ENCODE assay signal across 8 cellular contexts in genomic region chr12:89880695-89881350, GRCh38.
DNase-seq lines count a peak whose midpoint lies in the region; ATAC-seq, FAIRE-seq and TF ChIP-seq lines count a peak whose summit lies in the region.

No MANE protein-coding gene starts in this region.

- no peak for TF ChIP-seq EP300 in sigmoid colon (IDR thresholded peaks at IDR 0.05)

- DNase-seq in NOMO-1 (lab: John Stamatoyannopoulos, UW; ENCODE audit: unreplicated experiment in 2 of 2) (peak; percentile 83 to 89), RCC 7860 (ENCODE audit: low spot score) (no peak), KBM-7 (no peak), AML-193 (lab: John Stamatoyannopoulos, UW) (no peak), sigmoid colon (no peak)

- no peak overlapping the region for H3K4me3 Mint-ChIP-seq in dendritic cell treated with granulocyte-macrophage colony-stimulating factor and Interleukin-4, amounts not matched to agents 40 ng/mL and 50 ng/mL, for 4 days

- intact Hi-C loops in dendritic cell treated with granulocyte-macrophage colony-stimulating factor and Interleukin-4, amounts not matched to agents 40 ng/mL and 50 ng/mL, for 4 days (cut with micrococcal nuclease): loop anchor here (2.0 kb wide), 1 partner anchor 16 kb away; no protein-coding TSS in a partner anchor
- intact Hi-C loops in sigmoid colon (cut with DNase I): no loop called here

- H3K36me3 ChIP-seq in HEK293 (ENCODE audit: control insufficient read depth in 2 of 2, insufficient read depth in 1 of 2, low read length in 2 of 2) (no peaks in the 10 kb centered on the region), sigmoid colon (no peaks in the 10 kb centered on the region)

- H3K27me3 ChIP-seq in sigmoid colon: no peaks in the 10 kb centered on the region

- no peak for FAIRE-seq in RCC 7860 (lab: Jason Lieb, UNC)

- POLR2A ChIA-PET in HEK293 (lab: Yijun Ruan, JAX): no interaction called here

- H3K4me3 ChIP-seq in HEK293 (ENCODE audit: low read depth, low read length): no peak overlapping the region
- no peak overlapping the region for H3K4me3 ChIP-seq in sigmoid colon

- no peaks in the 10 kb centered on the region for H3K27me3 Mint-ChIP-seq in dendritic cell treated with granulocyte-macrophage colony-stimulating factor and Interleukin-4, amounts not matched to agents 40 ng/mL and 50 ng/mL, for 4 days

- no peaks in the 10 kb centered on the region for H3K9me3 Mint-ChIP-seq in dendritic cell treated with granulocyte-macrophage colony-stimulating factor and Interleukin-4, amounts not matched to agents 40 ng/mL and 50 ng/mL, for 4 days

- H3K36me3 Mint-ChIP-seq in dendritic cell treated with granulocyte-macrophage colony-stimulating factor and Interleukin-4, amounts not matched to agents 40 ng/mL and 50 ng/mL, for 4 days (ENCODE audit: low read depth): no peaks in the 10 kb centered on the region

- WGBS in sigmoid colon, 2 donors: 36 to 69% methylated on average over 4 of the region's 4 CpGs

- H3K4me1 ChIP-seq in HEK293 (ENCODE audit: control insufficient read depth, insufficient read depth, low read length) (peaks cover 21% of the 10 kb centered on the region), sigmoid colon (no peaks in the 10 kb centered on the region)

- H3K27ac Mint-ChIP-seq in dendritic cell treated with granulocyte-macrophage colony-stimulating factor and Interleukin-4, amounts not matched to agents 40 ng/mL and 50 ng/mL, for 4 days: peak overlapping the region; percentile 74

- ATAC-seq in GM18519 (IDR thresholded peaks at IDR 0.05; ENCODE audit: low FRiP score, unreplicated experiment): peak; percentile 88

- in situ Hi-C loops in KBM-7 (cut with MboI; ENCODE audit: low pct_unique_long_range_greater_than_20kb, low sequenced_read_pairs): no loop called here

- no peak overlapping the region; the same call in 1 of the 2 replicates for H3K27ac ChIP-seq in HEK293 (ENCODE audit: extremely low read depth, low read depth, low read length)
- H3K27ac ChIP-seq in sigmoid colon: no peak overlapping the region

- CTCF ChIA-PET in HEK293 (lab: Yijun Ruan, JAX): interaction anchor here (0.5 to 1.0 kb wide), 2 partner anchors 22 to 272 kb away, joined by 3 to 6 read pairs; no protein-coding TSS in a partner anchor

- peaks cover 31% of the 10 kb centered on the region for H3K4me1 Mint-ChIP-seq in dendritic cell treated with granulocyte-macrophage colony-stimulating factor and Interleukin-4, amounts not matched to agents 40 ng/mL and 50 ng/mL, for 4 days (ENCODE audit: low read depth)

- no peak for TF ChIP-seq POLR2A in sigmoid colon (IDR thresholded peaks at IDR 0.05)

- H3K9me3 ChIP-seq in HEK293 (ENCODE audit: control insufficient read depth, insufficient read depth, low read depth, low read length) (no peaks in the 10 kb centered on the region), sigmoid colon (no peaks in the 10 kb centered on the region)

- TF ChIP-seq CTCF in HEK293 (tag by site-specific recombination; IDR thresholded peaks at IDR 0.05) (no peak), sigmoid colon (IDR thresholded peaks at IDR 0.05) (no peak)

TF ChIP-seq in HEK293, 187 proteins besides CTCF, POLR2A, EP300 and RAD21:
- TF ChIP-seq ZNF558 (tag by site-specific recombination; IDR thresholded peaks at IDR 0.05) (no peak), ZNF704 (tag by site-specific recombination; IDR thresholded peaks at IDR 0.05) (no peak), ZNF449 (tag by site-specific recombination; IDR thresholded peaks at IDR 0.05) (no peak), ZNF341 (tag by site-specific recombination; IDR thresholded peaks at IDR 0.05; ENCODE audit: low read depth) (peak; percentile 18; the same call in 1 of the 2 replicates), GLI4 (tag by site-specific recombination; IDR thresholded peaks at IDR 0.05) (no peak), PRDM10 (tag by site-specific recombination; IDR thresholded peaks at IDR 0.05) (no peak)
TF ChIP-seq in HEK293: peak in this region for 1.

Comparison
In these comparisons a context has a peak if more than half of its experiments do, and no peak if none do; other contexts are left out.
1. DNase-seq: peak in NOMO-1 (2 of 2); none in RCC 7860 (single experiment), KBM-7 (single experiment), AML-193 (0 of 2) and sigmoid colon (single experiment).